In the genomic region with DNA sequence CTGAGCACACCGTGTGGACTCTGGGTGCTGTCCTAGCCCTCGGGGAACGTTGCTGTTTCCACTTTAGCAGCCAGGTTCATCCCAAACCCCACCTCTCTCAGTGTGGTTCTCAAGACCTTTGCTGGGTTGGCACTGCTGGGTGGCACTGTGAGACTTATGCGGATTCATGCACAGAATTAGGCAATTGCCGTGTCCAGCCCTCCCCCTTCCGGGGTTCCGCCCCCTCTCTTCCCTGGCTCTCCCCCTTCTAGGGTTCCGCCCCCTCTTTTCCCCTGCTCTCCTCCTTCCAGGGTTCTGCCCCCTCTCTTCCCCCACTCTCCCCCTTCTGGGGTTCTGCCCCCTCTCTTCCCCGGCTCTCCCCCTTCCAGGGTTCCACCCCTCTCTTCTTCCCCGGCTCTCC, we compare ENCODE assay signal across 10 cellular contexts. TPM values are rescaled to one million over a fixed set of nuclear protein-coding genes. Genes with fewer than 3 reads are reported as not detected.
DNase-seq lines count a peak whose midpoint lies in the region; ATAC-seq, FAIRE-seq and TF ChIP-seq lines count a peak whose summit lies in the region.
"Had no signal": no experiment of that assay in that cellular context is flagged by ENCODE, and none has a peak within 500 bp of the region (broad histone marks: within the 10 kb centered on the region; RNA-seq: fewer than 3 reads in every experiment).

No MANE protein-coding gene starts in this region.

- H3K4me3 Mint-ChIP-seq in T-helper 2 cell treated with Interferon-gamma antibody and Interleukin-4, amounts not matched to agents 5 μg/mL and 100 μg/mL, for 36 hours = peak overlapping the region; percentile 84
- H3K4me3 Mint-ChIP-seq in stimulated activated effector memory CD8-positive, alpha-beta T cell treated with anti-CD3 and anti-CD28 coated beads, Interleukin-12 subunit alpha, Interleukin-12 subunit beta, amount 100 ng/mL, for 72 hours = peak overlapping the region; percentile 87
- H3K4me3 Mint-ChIP-seq: nephron had no signal

- peak; percentile 20 for DNase-seq in NCI-H1092 treated with DMSO at 0.1 percent for 48 hours (lab: John Stamatoyannopoulos, UW)
- DNase-seq in NCI-H1092 (lab: John Stamatoyannopoulos, UW) = no peak
- peak; percentile 32 for DNase-seq in T-helper 2 cell treated with Interferon-gamma antibody and Interleukin-4, amounts not matched to agents 5 μg/mL and 100 μg/mL, for 36 hours (ENCODE audit: low spot score)
- DNase-seq in endothelial cell of umbilical vein (ENCODE audit: low read depth, low spot score) = no peak
- DNase-seq in stimulated activated effector memory CD8-positive, alpha-beta T cell treated with anti-CD3 and anti-CD28 coated beads, Interleukin-12 subunit alpha, Interleukin-12 subunit beta, amount 100 ng/mL, for 72 hours (ENCODE audit: low spot score in 2 of 2) = peak in 1 of 2 donors; percentile 62
- DNase-seq in SJCRH30 = no peak
- DNase-seq in NCI-H446 treated with DMSO at 0.1 percent for 48 hours (lab: John Stamatoyannopoulos, UW) = no peak

- no peaks in the 10 kb centered on the region for H3K9me3 Mint-ChIP-seq in T-helper 2 cell treated with Interferon-gamma antibody and Interleukin-4, amounts not matched to agents 5 μg/mL and 100 μg/mL, for 36 hours
- H3K9me3 Mint-ChIP-seq in stimulated activated effector memory CD8-positive, alpha-beta T cell treated with anti-CD3 and anti-CD28 coated beads, Interleukin-12 subunit alpha, Interleukin-12 subunit beta, amount 100 ng/mL, for 72 hours = no peaks in the 10 kb centered on the region
- H3K9me3 Mint-ChIP-seq: nephron had no signal

- H3K9me3 ChIP-seq in endothelial cell of umbilical vein (replicated peaks; ENCODE audit: control insufficient read depth, insufficient read depth, low read length) (no peaks in the 10 kb centered on the region), SJCRH30 (replicated peaks) (no peaks in the 10 kb centered on the region)

- H3K4me1 Mint-ChIP-seq in T-helper 2 cell treated with Interferon-gamma antibody and Interleukin-4, amounts not matched to agents 5 μg/mL and 100 μg/mL, for 36 hours (ENCODE audit: low read depth) = peaks cover 48% of the 10 kb centered on the region
- peaks cover 42% of the 10 kb centered on the region for H3K4me1 Mint-ChIP-seq in stimulated activated effector memory CD8-positive, alpha-beta T cell treated with anti-CD3 and anti-CD28 coated beads, Interleukin-12 subunit alpha, Interleukin-12 subunit beta, amount 100 ng/mL, for 72 hours

- POLR2A ChIA-PET in endothelial cell of umbilical vein (lab: Charles Lee) = interaction anchor here (1.1 kb wide), 1 partner anchor 100 kb away, joined by 3 read pairs; no protein-coding TSS in a partner anchor

- intact Hi-C loops in endothelial cell of umbilical vein (cut with micrococcal nuclease) = no loop called here

- no peaks in the 10 kb centered on the region for H3K36me3 Mint-ChIP-seq in T-helper 2 cell treated with Interferon-gamma antibody and Interleukin-4, amounts not matched to agents 5 μg/mL and 100 μg/mL, for 36 hours (ENCODE audit: low read depth)
- no peaks in the 10 kb centered on the region for H3K36me3 Mint-ChIP-seq in stimulated activated effector memory CD8-positive, alpha-beta T cell treated with anti-CD3 and anti-CD28 coated beads, Interleukin-12 subunit alpha, Interleukin-12 subunit beta, amount 100 ng/mL, for 72 hours

- CTCF ChIA-PET in endothelial cell of umbilical vein (lab: Charles Lee) = interaction anchor here (1.3 to 2.1 kb wide), 5 partner anchors 12 to 220 kb away, joined by 3 to 25 read pairs (median 6); no protein-coding TSS in a partner anchor

- H3K79me2 ChIP-seq in endothelial cell of umbilical vein (ENCODE audit: control insufficient read depth, insufficient read depth, low read length) = no peaks in the 10 kb centered on the region

- ATAC-seq in stimulated activated effector memory CD8-positive, alpha-beta T cell treated with anti-CD3 and anti-CD28 coated beads, Interleukin-12 subunit alpha, Interleukin-12 subunit beta, amount 100 ng/mL, for 72 hours = peak; percentile 4
- ATAC-seq in GM18505 (IDR thresholded peaks at IDR 0.05; ENCODE audit: unreplicated experiment) = no peak

- H3K4me1 ChIP-seq in endothelial cell of umbilical vein (ENCODE audit: control insufficient read depth, extremely low read depth, insufficient read depth, low read length) (peaks cover 16% of the 10 kb centered on the region), SJCRH30 (peaks cover 28% of the 10 kb centered on the region)

- H2AFZ ChIP-seq in endothelial cell of umbilical vein (ENCODE audit: low read depth, low read length) = peak overlapping the region; percentile 65

- H3K4me2 ChIP-seq in endothelial cell of umbilical vein (ENCODE audit: insufficient read depth, low read length) = no peak overlapping the region

- H3K9ac ChIP-seq in endothelial cell of umbilical vein (replicated peaks; ENCODE audit: extremely low read depth, insufficient read depth, low read length) = no peak overlapping the region

- no peaks in the 10 kb centered on the region for H3K36me3 ChIP-seq in endothelial cell of umbilical vein (ENCODE audit: control insufficient read depth in 2 of 2, extremely low read depth in 1 of 2, insufficient read depth in 2 of 2, low read length in 2 of 2)
- H3K36me3 ChIP-seq in SJCRH30 = no peaks in the 10 kb centered on the region

- H3K27me3 Mint-ChIP-seq in T-helper 2 cell treated with Interferon-gamma antibody and Interleukin-4, amounts not matched to agents 5 μg/mL and 100 μg/mL, for 36 hours (ENCODE audit: low read depth) = peaks cover 19% of the 10 kb centered on the region

- no peaks in the 10 kb centered on the region for H4K20me1 ChIP-seq in endothelial cell of umbilical vein (replicated peaks; ENCODE audit: control insufficient read depth, extremely low read depth, insufficient read depth, low read length)

- H3K9me1 ChIP-seq in endothelial cell of umbilical vein (replicated peaks; ENCODE audit: control insufficient read depth, extremely low read depth, insufficient read depth, low read length) = no peaks in the 10 kb centered on the region

- BruUV-seq in endothelial cell of umbilical vein (replicated peaks; lab: Mats Ljungman, UMichigan) = no TSS peak

- H3K27me3 ChIP-seq in endothelial cell of umbilical vein (ENCODE audit: control insufficient read depth in 2 of 2, insufficient read depth in 2 of 2, low read length in 2 of 2) = no peaks in the 10 kb centered on the region
- H3K27me3 ChIP-seq in SJCRH30 = peaks cover 11% of the 10 kb centered on the region; the same call in 1 of the 2 replicates

- no peak for TF ChIP-seq CTCF in endothelial cell of umbilical vein (IDR thresholded peaks at IDR 0.05; ENCODE audit: extremely low read depth in 1 of 2, insufficient read depth in 1 of 2, low read depth in 1 of 2, low read length in 2 of 2)

- TF ChIP-seq POLR2A in endothelial cell of umbilical vein (IDR thresholded peaks at IDR 0.05; ENCODE audit: low read depth, low read length) (no peak), GM18505 (IDR thresholded peaks at IDR 0.05; ENCODE audit: borderline replicate concordance, extremely low read depth, insufficient read depth, insufficient read length) (no peak)

- FAIRE-seq in endothelial cell of umbilical vein (lab: Jason Lieb, UNC) = no peak
- FAIRE-seq: A204.1 had no signal

- H3K27ac Mint-ChIP-seq in T-helper 2 cell treated with Interferon-gamma antibody and Interleukin-4, amounts not matched to agents 5 μg/mL and 100 μg/mL, for 36 hours = peak overlapping the region; percentile 90
- H3K27ac Mint-ChIP-seq in stimulated activated effector memory CD8-positive, alpha-beta T cell treated with anti-CD3 and anti-CD28 coated beads, Interleukin-12 subunit alpha, Interleukin-12 subunit beta, amount 100 ng/mL, for 72 hours = peak overlapping the region; percentile 94
- H3K27ac Mint-ChIP-seq: nephron had no signal

- H3K4me3 ChIP-seq in endothelial cell of umbilical vein (replicated peaks in 1 of 3; ENCODE audit: insufficient read depth in 1 of 3, low read depth in 1 of 3, low read length in 3 of 3) (no peak overlapping the region), SJCRH30 (no peak overlapping the region)

- dilution Hi-C loops in endothelial cell of umbilical vein (cut with MboI; ENCODE audit: extremely low pct_ligation_motif_present, low sequenced_read_pairs) = no loop called here

- H3K27ac ChIP-seq in endothelial cell of umbilical vein (ENCODE audit: insufficient read depth, low read depth, low read length) = peak overlapping the region; percentile 78
- H3K27ac ChIP-seq in SJCRH30 = no peak overlapping the region

TF ChIP-seq in endothelial cell of umbilical vein, 7 proteins besides CTCF, POLR2A, EP300 and RAD21:
- TF ChIP-seq EZH2 (IDR thresholded peaks at IDR 0.05; ENCODE audit: borderline replicate concordance, low read depth, low read length, severe bottlenecking) (no peak), FOS (IDR thresholded peaks at IDR 0.05; ENCODE audit: borderline replicate concordance, insufficient read depth, low read length) (no peak), JUN (IDR thresholded peaks at IDR 0.05; ENCODE audit: borderline replicate concordance, insufficient read depth, insufficient read length, low read depth) (no peak), POLR2AphosphoS5 (IDR thresholded peaks at IDR 0.05; ENCODE audit: insufficient read depth, low read depth, low read length) (no peak), GATA2 (IDR thresholded peaks at IDR 0.05; ENCODE audit: insufficient read depth, insufficient read length, low read depth, low read length) (no peak), MYC (IDR thresholded peaks at IDR 0.05; ENCODE audit: low read depth, low read length) (no peak)
- TF ChIP-seq, protein P1, sequence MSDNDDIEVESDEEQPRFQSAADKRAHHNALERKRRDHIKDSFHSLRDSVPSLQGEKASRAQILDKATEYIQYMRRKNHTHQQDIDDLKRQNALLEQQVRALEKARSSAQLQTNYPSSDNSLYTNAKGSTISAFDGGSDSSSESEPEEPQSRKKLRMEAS (IDR thresholded peaks at IDR 0.05; ENCODE audit: insufficient read depth, insufficient read length) = no peak

RNA-seq across cellular contexts. Expression of a gene that starts 39.8 kb away (rescaled TPM):
- 3.3 and 4.1 TPM in 2 replicates for total RNA-seq in endothelial cell of umbilical vein
- 0.92 and 1.4 TPM in 2 replicates for polyA plus RNA-seq in endothelial cell of umbilical vein
- polyA plus RNA-seq in endothelial cell of umbilical vein (2011; cell fraction: cytosol; rRNA removed) = 1.1 and 1.4 TPM in 2 replicates
- polyA plus RNA-seq in endothelial cell of umbilical vein (2011; cell fraction: nucleus; rRNA removed) = 2.6 and 3.5 TPM in 2 replicates
- polyA plus RNA-seq in endothelial cell of umbilical vein (2012) = 3.8 and 5.4 TPM in 2 replicates
- polyA minus RNA-seq in endothelial cell of umbilical vein = 0.55 and 1.00 TPM in 2 replicates
- 30.2 TPM for polyA minus RNA-seq in endothelial cell of umbilical vein (2011; cell fraction: cytosol; rRNA and poly(A)+ RNA removed)
- 1.1 and 1.7 TPM in 2 replicates for polyA minus RNA-seq in endothelial cell of umbilical vein (2011; cell fraction: nucleus; rRNA and poly(A)+ RNA removed)
- 3.9 and 5.8 TPM in 2 replicates for total RNA-seq in SJCRH30 (2014; rRNA removed; shearing (Covaris generic))

Comparison
In these comparisons a context has a peak if more than half of its experiments do, and no peak if none do; other contexts are left out.
1. DNase-seq: peak in NCI-H1092 treated with DMSO at 0.1 percent for 48 hours (single experiment) and T-helper 2 cell treated with Interferon-gamma antibody and Interleukin-4, amounts not matched to agents 5 μg/mL and 100 μg/mL, for 36 hours (single experiment); none in NCI-H1092 (single experiment), endothelial cell of umbilical vein (single experiment), SJCRH30 (0 of 2) and NCI-H446 treated with DMSO at 0.1 percent for 48 hours (single experiment).